Comparison of ENCODE assay signal across 8 cellular contexts in genomic region chrX:133444952-133445831, GRCh38. TPM values are rescaled to one million over a fixed set of nuclear protein-coding genes. Genes with fewer than 3 reads are reported as not detected.
DNase-seq lines count a peak whose midpoint lies in the region; ATAC-seq and TF ChIP-seq lines count a peak whose summit lies in the region.

No MANE protein-coding gene starts in this region.

- no peak for ATAC-seq in GM21528 (IDR thresholded peaks at IDR 0.05; ENCODE audit: low FRiP score, unreplicated experiment)

- H3K4me1 ChIP-seq in ES-I3 (ENCODE audit: insufficient read depth, low read length) (peaks cover 28% of the 10 kb centered on the region), endodermal cell (ENCODE audit: control insufficient read depth, insufficient read depth, low read length) (peaks cover 3% of the 10 kb centered on the region), parathyroid adenoma (no peaks in the 10 kb centered on the region)

- H3K9me3 ChIP-seq in ES-I3 (ENCODE audit: control insufficient read depth, insufficient read depth, low read length) (no peaks in the 10 kb centered on the region), endodermal cell (ENCODE audit: control insufficient read depth, low read length) (no peaks in the 10 kb centered on the region), parathyroid adenoma (ENCODE audit: control insufficient read depth, low read length) (no peaks in the 10 kb centered on the region)

- WGBS in endodermal cell (ENCODE audit: insufficient coverage in 1 of 2, insufficient read length in 1 of 2), 2 experiments: 0 to 12% methylated on average over 3 to 16 of the region's 16 CpGs

- H2AFZ ChIP-seq in parathyroid adenoma: peak overlapping the region; percentile 70

- H3K4me3 Mint-ChIP-seq in endodermal cell: peak overlapping the region; percentile 55

- H3K27me3 ChIP-seq in endodermal cell (ENCODE audit: control insufficient read depth, insufficient read depth, low read length, poor library complexity, severe bottlenecking) (no peaks in the 10 kb centered on the region), parathyroid adenoma (ENCODE audit: control insufficient read depth, insufficient read depth, low read length) (no peaks in the 10 kb centered on the region)

- H3K4me1 Mint-ChIP-seq in endodermal cell: peaks cover 49% of the 10 kb centered on the region

- peak overlapping the region; percentile 47 for H3K9ac ChIP-seq in ES-I3 (ENCODE audit: low read depth, low read length)
- H3K9ac ChIP-seq in endodermal cell (ENCODE audit: extremely low read depth, low read length, poor library complexity, severe bottlenecking): peak overlapping the region; percentile 38
- no peak overlapping the region for H3K9ac ChIP-seq in parathyroid adenoma

- H3K36me3 ChIP-seq in ES-I3 (ENCODE audit: insufficient read depth, low read length) (no peaks in the 10 kb centered on the region), endodermal cell (ENCODE audit: control insufficient read depth, insufficient read depth, low read length) (no peaks in the 10 kb centered on the region), parathyroid adenoma (ENCODE audit: control insufficient read depth, insufficient read depth, low read length) (no peaks in the 10 kb centered on the region)

- no peaks in the 10 kb centered on the region for H3K9me3 Mint-ChIP-seq in endodermal cell

- H3K27ac Mint-ChIP-seq in endodermal cell: peak overlapping the region; percentile 92

- no peaks in the 10 kb centered on the region for H3K79me2 ChIP-seq in parathyroid adenoma

- H3K27ac ChIP-seq in endodermal cell (ENCODE audit: low read depth, low read length) (no peak overlapping the region), parathyroid adenoma (no peak overlapping the region)

- peak overlapping the region; percentile 74 for H3K4me3 ChIP-seq in endodermal cell (ENCODE audit: low read length)
- peak overlapping the region; percentile 61 for H3K4me3 ChIP-seq in parathyroid adenoma (ENCODE audit: low read depth, low read length)

- peak overlapping the region; percentile 51 for H3K4me2 ChIP-seq in parathyroid adenoma (ENCODE audit: low read length)

- TF ChIP-seq CTCF in endodermal cell (conservative IDR thresholded peaks at IDR 0.05) (no peak), parathyroid adenoma (IDR thresholded peaks at IDR 0.05) (no peak)

- H3K36me3 Mint-ChIP-seq in endodermal cell (ENCODE audit: low read depth): no peaks in the 10 kb centered on the region

- H3K27me3 Mint-ChIP-seq in endodermal cell (ENCODE audit: insufficient read depth): no peaks in the 10 kb centered on the region

- DNase-seq in NCI-H510A treated with DMSO at 0.1 percent for 48 hours (lab: John Stamatoyannopoulos, UW): peak; percentile 82
- DNase-seq in endodermal cell: peak; percentile 83
- DNase-seq in NCI-H345 (lab: John Stamatoyannopoulos, UW): no peak
- DNase-seq in activated naive CD4-positive, alpha-beta T cell treated with Interleukin-2 at 50 U/mL for 16 hours: no peak
- no peak for DNase-seq in mucosa of gallbladder (ENCODE audit: low spot score)

RNA-seq across cellular contexts. Expression of gene GPC4, which starts 29.9 kb away (rescaled TPM):
- total RNA-seq in endodermal cell (100 to 1,000 TPM; 281 to 829 TPM), mucosa of gallbladder (38.9 TPM)
- 119 TPM for polyA plus RNA-seq in endodermal cell (2013, experiment 1 of 2)
- 101 TPM for polyA plus RNA-seq in endodermal cell (2013, experiment 2 of 2)

Comparison
In these comparisons a context has a peak if more than half of its experiments do, and no peak if none do; other contexts are left out.
1. DNase-seq: peak in NCI-H510A treated with DMSO at 0.1 percent for 48 hours (single experiment) and endodermal cell (single experiment); none in NCI-H345 (single experiment), activated naive CD4-positive, alpha-beta T cell treated with Interleukin-2 at 50 U/mL for 16 hours (single experiment) and mucosa of gallbladder (single experiment).